In the genomic region with DNA sequence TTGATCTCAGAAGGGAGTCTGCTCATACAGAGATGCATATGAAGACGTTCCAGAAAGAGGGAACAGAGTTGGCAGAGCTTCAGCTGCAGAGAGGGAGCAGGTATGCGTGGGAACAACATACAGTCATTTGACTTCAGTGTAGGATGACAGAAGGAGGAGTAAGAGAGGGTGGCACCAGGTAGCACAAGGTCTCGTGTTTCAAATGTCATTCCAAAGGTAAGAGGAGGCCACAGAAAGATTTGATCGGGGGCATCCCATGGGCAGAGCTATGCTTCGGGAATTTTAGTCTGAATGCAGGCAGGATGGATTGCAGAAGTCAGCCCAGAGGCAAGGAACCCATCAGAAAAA, we compare ENCODE assay signal across 22 cellular contexts.
DNase-seq lines count a peak whose midpoint lies in the region; ATAC-seq, FAIRE-seq and TF ChIP-seq lines count a peak whose summit lies in the region.
"Had no signal": no experiment of that assay in that cellular context is flagged by ENCODE, and none has a peak within 500 bp of the region (broad histone marks: within the 10 kb centered on the region; RNA-seq: fewer than 3 reads in every experiment).

No MANE protein-coding gene starts in this region.

- TF ChIP-seq CTCF in D721Med (IDR thresholded peaks at IDR 0.05; ENCODE audit: insufficient read depth, missing control alignments): no peak

- no peaks in the 10 kb centered on the region for H3K36me3 Mint-ChIP-seq in stimulated activated naive B cell treated with anti-CD40 and anti-IgM and Interleukin-4, amounts not matched to agents 10 μg/mL and 1 μg/mL and 100 μg/mL, for 72 hours
- H3K36me3 Mint-ChIP-seq: activated naive CD4-positive, alpha-beta T cell treated with anti-CD3 and anti-CD28 coated beads, Interleukin-2, amount 50 U/mL, for 24 hours; CD8-positive, alpha-beta memory T cell; type B pancreatic cell had no signal

- no peak overlapping the region for H3K27ac Mint-ChIP-seq in stimulated activated naive B cell treated with anti-CD40 and anti-IgM and Interleukin-4, amounts not matched to agents 10 μg/mL and 1 μg/mL and 100 μg/mL, for 72 hours
- H3K27ac Mint-ChIP-seq: activated naive CD4-positive, alpha-beta T cell treated with anti-CD3 and anti-CD28 coated beads, Interleukin-2, amount 50 U/mL, for 24 hours; activated T-cell treated with anti-CD3 and anti-CD28 coated beads, Interleukin-2, amount 50 U/mL, for 72 hours; CD8-positive, alpha-beta memory T cell; HFFc6; type B pancreatic cell had no signal

- ATAC-seq in GM19351 (IDR thresholded peaks at IDR 0.05; ENCODE audit: unreplicated experiment): peak; percentile 41
- ATAC-seq in GM21723 (IDR thresholded peaks at IDR 0.05; ENCODE audit: unreplicated experiment): peak; percentile 30
- ATAC-seq in HG03159 (IDR thresholded peaks at IDR 0.05; ENCODE audit: unreplicated experiment): peak; percentile 33
- ATAC-seq in stimulated activated naive B cell treated with anti-CD40 and anti-IgM and Interleukin-4, amounts not matched to agents 10 μg/mL and 1 μg/mL and 100 μg/mL, for 72 hours (replicated peaks): peak; percentile 35 to 46
- no peak for ATAC-seq in GM19467 (IDR thresholded peaks at IDR 0.05; ENCODE audit: unreplicated experiment)
- no peak for ATAC-seq in HG03108 (IDR thresholded peaks at IDR 0.05; ENCODE audit: unreplicated experiment)
- ATAC-seq: activated T-cell treated with anti-CD3 and anti-CD28 coated beads, Interleukin-2, amount 50 U/mL, for 72 hours had no signal

- DNase-seq in stimulated activated naive B cell treated with anti-CD40 and anti-IgM and Interleukin-4, amounts not matched to agents 10 μg/mL and 1 μg/mL and 100 μg/mL, for 72 hours: no peak
- DNase-seq in D721Med (ENCODE audit: insufficient read length, low spot score): no peak
- DNase-seq: activated T-cell treated with anti-CD3 and anti-CD28 coated beads, Interleukin-2, amount 50 U/mL, for 72 hours; CD8-positive, alpha-beta memory T cell; DMS53; HFFc6; kidney glomerular epithelial cell; NCI-H1417 treated with DMSO at 0.1 percent for 48 hours; NCI-H2107; occipital lobe; retina; SHP77; stimulated activated CD4-positive, alpha-beta T cell treated with anti-CD3 and anti-CD28 coated beads, Interleukin-4, amount 100 ng/mL, for 4 hours had no signal

- H3K4me3 Mint-ChIP-seq in stimulated activated naive B cell treated with anti-CD40 and anti-IgM and Interleukin-4, amounts not matched to agents 10 μg/mL and 1 μg/mL and 100 μg/mL, for 72 hours: no peak overlapping the region
- H3K4me3 Mint-ChIP-seq: activated naive CD4-positive, alpha-beta T cell treated with anti-CD3 and anti-CD28 coated beads, Interleukin-2, amount 50 U/mL, for 24 hours; activated T-cell treated with anti-CD3 and anti-CD28 coated beads, Interleukin-2, amount 50 U/mL, for 72 hours; CD8-positive, alpha-beta memory T cell; HFFc6; type B pancreatic cell had no signal

- peaks cover 5 to 10% of the 10 kb centered on the region in 2 donors for H3K27me3 Mint-ChIP-seq in stimulated activated naive B cell treated with anti-CD40 and anti-IgM and Interleukin-4, amounts not matched to agents 10 μg/mL and 1 μg/mL and 100 μg/mL, for 72 hours

- no peak for FAIRE-seq in D721Med (lab: Jason Lieb, UNC)
- FAIRE-seq: GM12878, TTC549 had no signal

- H3K9me3 Mint-ChIP-seq in stimulated activated naive B cell treated with anti-CD40 and anti-IgM and Interleukin-4, amounts not matched to agents 10 μg/mL and 1 μg/mL and 100 μg/mL, for 72 hours: peaks cover 2 to 10% of the 10 kb centered on the region in 2 donors
- H3K9me3 Mint-ChIP-seq: activated naive CD4-positive, alpha-beta T cell treated with anti-CD3 and anti-CD28 coated beads, Interleukin-2, amount 50 U/mL, for 24 hours; activated T-cell treated with anti-CD3 and anti-CD28 coated beads, Interleukin-2, amount 50 U/mL, for 72 hours; type B pancreatic cell had no signal

- H3K4me1 Mint-ChIP-seq in stimulated activated naive B cell treated with anti-CD40 and anti-IgM and Interleukin-4, amounts not matched to agents 10 μg/mL and 1 μg/mL and 100 μg/mL, for 72 hours: peaks cover 0 to 3% of the 10 kb centered on the region in 2 donors
- H3K4me1 Mint-ChIP-seq: activated naive CD4-positive, alpha-beta T cell treated with anti-CD3 and anti-CD28 coated beads, Interleukin-2, amount 50 U/mL, for 24 hours; CD8-positive, alpha-beta memory T cell had no signal

Comparison
In these comparisons a context has a peak if more than half of its experiments do, and no peak if none do; other contexts are left out.
1. ATAC-seq: peak in GM19351 (single experiment), GM21723 (single experiment), HG03159 (single experiment) and stimulated activated naive B cell treated with anti-CD40 and anti-IgM and Interleukin-4, amounts not matched to agents 10 μg/mL and 1 μg/mL and 100 μg/mL, for 72 hours (2 of 2); none in GM19467 (single experiment) and HG03108 (single experiment).